In the genomic region with DNA sequence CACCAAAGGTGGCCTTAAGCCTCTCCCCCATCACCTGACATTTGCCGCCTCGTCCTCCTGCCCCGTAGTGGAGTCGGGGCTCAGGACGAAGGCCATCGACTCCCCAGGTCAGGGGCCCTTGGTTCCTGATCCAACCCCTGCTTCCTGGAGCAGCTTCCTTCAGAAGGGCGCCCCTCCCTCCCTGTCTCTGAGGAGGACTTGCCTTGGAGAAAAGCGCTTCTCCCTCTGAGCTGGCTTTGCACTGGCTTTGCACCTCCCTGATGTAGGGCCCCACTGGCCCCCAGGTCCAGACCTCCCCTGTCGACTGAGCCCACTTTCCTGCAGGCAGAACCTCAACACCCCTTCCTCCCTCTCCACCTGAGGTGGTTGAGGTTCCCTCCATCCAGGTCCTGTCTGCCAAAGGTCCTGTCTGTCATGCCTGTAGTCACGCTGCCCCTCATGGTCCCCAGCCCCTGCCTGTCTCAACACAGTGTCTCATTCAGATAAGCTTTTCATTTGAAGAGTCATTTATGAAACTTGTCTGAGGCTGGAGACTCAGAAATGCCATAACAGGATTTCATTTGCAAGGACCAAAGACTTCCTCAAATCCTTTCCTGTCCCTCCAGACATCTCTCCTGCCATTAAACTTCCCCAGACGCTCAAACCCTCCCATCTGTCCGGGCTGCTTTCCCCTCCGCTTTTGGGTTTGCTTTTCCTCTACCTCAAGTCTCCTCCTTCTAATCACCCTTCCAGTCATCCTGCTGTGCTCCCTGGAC, we compare ENCODE assay signal across 28 cellular contexts.
DNase-seq lines count a peak whose midpoint lies in the region; ATAC-seq and TF ChIP-seq lines count a peak whose summit lies in the region.
"Had no signal": no experiment of that assay in that cellular context is flagged by ENCODE, and none has a peak within 500 bp of the region (broad histone marks: within the 10 kb centered on the region; RNA-seq: fewer than 3 reads in every experiment).

No MANE protein-coding gene starts in this region.

- no peaks in the 10 kb centered on the region for H3K79me1 ChIP-seq in neuronal stem cell (ENCODE audit: low read depth, low read length)

- WGBS in SK-N-SH (ENCODE audit: low lambda C conversion rate) = 80% methylated on average over 13 of the region's 13 CpGs
- no CpG with 5 or more reads among the region's 13 CpGs for WGBS in neuronal stem cell (ENCODE audit: extremely low coverage in 2 of 2, insufficient read length in 2 of 2, insufficient replicate concordance in 1 of 2), 2 donors

- no peak for ATAC-seq in SK-N-SH treated with all-trans-retinoic acid at 6 μM for 48 hours
- no peak for ATAC-seq in WTC11
- no peak for ATAC-seq in HG03460 (IDR thresholded peaks at IDR 0.05; ENCODE audit: unreplicated experiment)
- no peak for ATAC-seq in HG03354 (IDR thresholded peaks at IDR 0.05; ENCODE audit: poor library complexity, severe bottlenecking, unreplicated experiment)
- ATAC-seq: activated T-helper 17 cell treated with anti-CD3 and anti-CD28 coated beads, Interleukin-2, amount 50 U/mL, for 72 hours; gastroesophageal sphincter; left cardiac atrium had no signal

- H3K9me2 ChIP-seq in SK-N-SH = no peaks in the 10 kb centered on the region

- H3K9ac ChIP-seq in SK-N-SH (no peak overlapping the region), neuronal stem cell (ENCODE audit: low read depth, low read length, poor library complexity) (no peak overlapping the region)

- peak overlapping the region; percentile 10 for H2AK5ac ChIP-seq in neuronal stem cell (ENCODE audit: low read depth, low read length)

- H3K27ac Mint-ChIP-seq in WTC11 = peak overlapping the region; percentile 50; the same call in 1 of the 2 replicates
- H3K27ac Mint-ChIP-seq: activated CD4-positive, alpha-beta memory T cell treated with anti-CD3 and anti-CD28 coated beads for 36 hours; activated naive CD4-positive, alpha-beta T cell treated with anti-CD3 and anti-CD28 coated beads, Interleukin-2, amount 50 U/mL, for 24 hours; activated T-helper 17 cell treated with anti-CD3 and anti-CD28 coated beads, Interleukin-2, amount 50 U/mL, for 72 hours; CD4-positive, alpha-beta memory T cell; T-helper 2 cell treated with Interferon-gamma antibody and Interleukin-4, amounts not matched to agents 5 μg/mL and 100 μg/mL, for 36 hours had no signal

- no peaks in the 10 kb centered on the region for H3K27me3 ChIP-seq in SK-N-SH (ENCODE audit: insufficient read depth)
- peaks cover 0 to 5% (median 3%) of the 10 kb centered on the region in 3 experiments for H3K27me3 ChIP-seq in neuronal stem cell (ENCODE audit: control insufficient read depth in 3 of 3, insufficient read depth in 3 of 3, low read depth in 1 of 3, low read length in 3 of 3)
- H3K27me3 ChIP-seq: gastroesophageal sphincter, sigmoid colon had no signal

- H2BK5ac ChIP-seq in neuronal stem cell (ENCODE audit: low read length) = peak overlapping the region; percentile 35

- H3K4me1 Mint-ChIP-seq in WTC11 = peaks cover 4% of the 10 kb centered on the region; the same call in 1 of the 2 replicates
- H3K4me1 Mint-ChIP-seq: activated naive CD4-positive, alpha-beta T cell treated with anti-CD3 and anti-CD28 coated beads, Interleukin-2, amount 50 U/mL, for 24 hours; activated T-helper 17 cell treated with anti-CD3 and anti-CD28 coated beads, Interleukin-2, amount 50 U/mL, for 72 hours; CD4-positive, alpha-beta memory T cell had no signal

- no peak overlapping the region for H3K4ac ChIP-seq in neuronal stem cell (ENCODE audit: low read length)

- TF ChIP-seq CTCF in SK-N-SH (IDR thresholded peaks at IDR 0.05) (no peak), WTC11 (IDR thresholded peaks at IDR 0.05) (no peak)

- no peak overlapping the region for H3K4me3 ChIP-seq in SK-N-SH (ENCODE audit: low read depth in 2 of 2, low read length in 1 of 2)
- no peak overlapping the region for H3K4me3 ChIP-seq in neuronal stem cell (ENCODE audit: low read length in 2 of 2)
- H3K4me3 ChIP-seq: gastroesophageal sphincter, PC-9, prostate gland, sigmoid colon had no signal

- H3F3A ChIP-seq in SK-N-SH (replicated peaks; ENCODE audit: insufficient read depth) = no peaks in the 10 kb centered on the region

- H3K18ac ChIP-seq in neuronal stem cell (ENCODE audit: low read length) = no peak overlapping the region

- no peak overlapping the region for H2AFZ ChIP-seq in SK-N-SH (ENCODE audit: low read depth)
- no peak overlapping the region for H2AFZ ChIP-seq in neuronal stem cell (ENCODE audit: low read length)
- H2AFZ ChIP-seq: PC-9 had no signal

- H3K4me1 ChIP-seq in SK-N-SH (ENCODE audit: control insufficient read depth in 1 of 2, insufficient read depth in 2 of 2, low read depth in 1 of 2, low read length in 1 of 2) (no peaks in the 10 kb centered on the region), neuronal stem cell (ENCODE audit: control insufficient read depth in 2 of 2, insufficient read depth in 1 of 2, low read depth in 1 of 2, low read length in 2 of 2) (no peaks in the 10 kb centered on the region)
- H3K4me1 ChIP-seq: gastroesophageal sphincter, prostate gland, sigmoid colon had no signal

- H4K91ac ChIP-seq in neuronal stem cell (ENCODE audit: low read depth, low read length, poor library complexity) = no peak overlapping the region

- H2BK15ac ChIP-seq in neuronal stem cell (ENCODE audit: low read length) = peak overlapping the region; percentile 34

- CTCF ChIA-PET in SK-N-SH (lab: Yijun Ruan, JAX) (interaction anchor here (1.0 to 1.2 kb wide), 3 partner anchors 10 to 342 kb away, joined by 3 to 4 read pairs (median 4); no protein-coding TSS in a partner anchor), WTC11 (lab: Charles Lee) (interaction anchor here (1.3 kb wide), 1 partner anchor 79 kb away, joined by 3 read pairs; no protein-coding TSS in a partner anchor)

- no peak overlapping the region for H3K23ac ChIP-seq in neuronal stem cell (ENCODE audit: low read depth, low read length, poor library complexity)

- no peaks in the 10 kb centered on the region for H3K27me3 Mint-ChIP-seq in WTC11 (ENCODE audit: low read depth)
- H3K27me3 Mint-ChIP-seq: activated CD4-positive, alpha-beta memory T cell treated with anti-CD3 and anti-CD28 coated beads for 36 hours; activated naive CD4-positive, alpha-beta T cell treated with anti-CD3 and anti-CD28 coated beads, Interleukin-2, amount 50 U/mL, for 24 hours; activated T-helper 17 cell treated with anti-CD3 and anti-CD28 coated beads, Interleukin-2, amount 50 U/mL, for 72 hours; CD4-positive, alpha-beta memory T cell had no signal

- H3K4me3 Mint-ChIP-seq in WTC11 = no peak overlapping the region
- H3K4me3 Mint-ChIP-seq: activated CD4-positive, alpha-beta memory T cell treated with anti-CD3 and anti-CD28 coated beads for 36 hours; activated naive CD4-positive, alpha-beta T cell treated with anti-CD3 and anti-CD28 coated beads, Interleukin-2, amount 50 U/mL, for 24 hours; activated T-helper 17 cell treated with anti-CD3 and anti-CD28 coated beads, Interleukin-2, amount 50 U/mL, for 72 hours; CD4-positive, alpha-beta memory T cell; T-helper 2 cell treated with Interferon-gamma antibody and Interleukin-4, amounts not matched to agents 5 μg/mL and 100 μg/mL, for 36 hours had no signal

- H3K27ac ChIP-seq in SK-N-SH (ENCODE audit: low read depth in 2 of 2, low read length in 1 of 2) = no peak overlapping the region
- H3K27ac ChIP-seq in neuronal stem cell (replicated peaks; ENCODE audit: low read length) = no peak overlapping the region
- H3K27ac ChIP-seq: gastroesophageal sphincter, PC-9, prostate gland, sigmoid colon had no signal

- H3K79me2 ChIP-seq in SK-N-SH (ENCODE audit: insufficient read depth) = no peaks in the 10 kb centered on the region

- DNase-seq in SK-N-SH (peak; percentile 11), Daoy (ENCODE audit: low read depth) (peak; percentile 0), WTC11 (ENCODE audit: low spot score) (no peak), neuronal stem cell (ENCODE audit: low spot score) (no peak), A172 (ENCODE audit: low spot score) (no peak)
- DNase-seq: CD4-positive, alpha-beta memory T cell; central memory CD4-positive, alpha-beta T cell; hippocampal formation; KG1; left cardiac atrium; MV-4-11; NCI-H1694; NCI-H510A treated with DMSO at 0.1 percent for 48 hours; NK-92 treated with Interleukin-12 subunit alpha and Interleukin-12 subunit beta, amount 100 ng/mL, for 24 hours; PC-9; Right ventricle myocardium superior; sigmoid colon; stimulated activated CD4-positive, alpha-beta T cell treated with anti-CD3 and anti-CD28 coated beads, Interleukin-4, amount 100 ng/mL, for 24 hours; stimulated activated naive CD4-positive, alpha-beta T cell had no signal

- no peak overlapping the region for H4K8ac ChIP-seq in neuronal stem cell (ENCODE audit: low read depth, low read length)

- H3K36me3 Mint-ChIP-seq in WTC11 = no peaks in the 10 kb centered on the region
- H3K36me3 Mint-ChIP-seq: activated CD4-positive, alpha-beta memory T cell treated with anti-CD3 and anti-CD28 coated beads for 36 hours; activated naive CD4-positive, alpha-beta T cell treated with anti-CD3 and anti-CD28 coated beads, Interleukin-2, amount 50 U/mL, for 24 hours; CD4-positive, alpha-beta memory T cell had no signal

- H3K4me2 ChIP-seq in SK-N-SH = no peak overlapping the region
- no peak overlapping the region for H3K4me2 ChIP-seq in neuronal stem cell (ENCODE audit: insufficient read depth, low read length, poor library complexity, severe bottlenecking)
- H3K4me2 ChIP-seq: PC-9 had no signal

- no peak overlapping the region for H2BK120ac ChIP-seq in neuronal stem cell (ENCODE audit: low read depth, low read length)

- H3K9me3 Mint-ChIP-seq in WTC11 = no peaks in the 10 kb centered on the region
- H3K9me3 Mint-ChIP-seq: activated CD4-positive, alpha-beta memory T cell treated with anti-CD3 and anti-CD28 coated beads for 36 hours; activated naive CD4-positive, alpha-beta T cell treated with anti-CD3 and anti-CD28 coated beads, Interleukin-2, amount 50 U/mL, for 24 hours; activated T-helper 17 cell treated with anti-CD3 and anti-CD28 coated beads, Interleukin-2, amount 50 U/mL, for 72 hours; CD4-positive, alpha-beta memory T cell; T-helper 2 cell treated with Interferon-gamma antibody and Interleukin-4, amounts not matched to agents 5 μg/mL and 100 μg/mL, for 36 hours had no signal

- TF ChIP-seq EP300 in SK-N-SH (IDR thresholded peaks at IDR 0.05; ENCODE audit: borderline replicate concordance in 1 of 2, low read depth in 1 of 2, low read length in 1 of 2) = no peak

- no peak for TF ChIP-seq RAD21 in SK-N-SH (IDR thresholded peaks at IDR 0.05; ENCODE audit: low read length)

- POLR2A ChIA-PET in SK-N-SH (lab: Yijun Ruan, JAX) (no interaction called here), WTC11 (lab: Charles Lee) (no interaction called here)

- H4K20me1 ChIP-seq in SK-N-SH (ENCODE audit: insufficient read depth) = no peaks in the 10 kb centered on the region

- H2BK12ac ChIP-seq in neuronal stem cell (ENCODE audit: low read length) = no peak overlapping the region

- peak overlapping the region; percentile 31 for H3K14ac ChIP-seq in neuronal stem cell (ENCODE audit: low read length)

- H3K36me3 ChIP-seq in SK-N-SH (replicated peaks in 1 of 2; ENCODE audit: control insufficient read depth in 1 of 2, insufficient read depth in 2 of 2, low read length in 1 of 2) = no peaks in the 10 kb centered on the region
- H3K36me3 ChIP-seq in neuronal stem cell (replicated peaks in 1 of 2; ENCODE audit: control insufficient read depth in 2 of 2, insufficient read depth in 2 of 2, low read length in 2 of 2) = no peaks in the 10 kb centered on the region
- H3K36me3 ChIP-seq: gastroesophageal sphincter, prostate gland, sigmoid colon had no signal

- no peaks in the 10 kb centered on the region for H3K9me3 ChIP-seq in SK-N-SH
- H3K9me3 ChIP-seq in neuronal stem cell (replicated peaks in 1 of 2; ENCODE audit: control insufficient read depth in 2 of 2, insufficient read depth in 1 of 2, low read depth in 1 of 2, low read length in 2 of 2) = no peaks in the 10 kb centered on the region
- H3K9me3 ChIP-seq: gastroesophageal sphincter, prostate gland, sigmoid colon had no signal

Comparison
In these comparisons a context has a peak if more than half of its experiments do, and no peak if none do; other contexts are left out.
1. DNase-seq: peak in SK-N-SH (single experiment) and Daoy (single experiment); none in WTC11 (single experiment), neuronal stem cell (single experiment) and A172 (single experiment).